20 cellular contexts compared by ENCODE assay signal in the genomic region with DNA sequence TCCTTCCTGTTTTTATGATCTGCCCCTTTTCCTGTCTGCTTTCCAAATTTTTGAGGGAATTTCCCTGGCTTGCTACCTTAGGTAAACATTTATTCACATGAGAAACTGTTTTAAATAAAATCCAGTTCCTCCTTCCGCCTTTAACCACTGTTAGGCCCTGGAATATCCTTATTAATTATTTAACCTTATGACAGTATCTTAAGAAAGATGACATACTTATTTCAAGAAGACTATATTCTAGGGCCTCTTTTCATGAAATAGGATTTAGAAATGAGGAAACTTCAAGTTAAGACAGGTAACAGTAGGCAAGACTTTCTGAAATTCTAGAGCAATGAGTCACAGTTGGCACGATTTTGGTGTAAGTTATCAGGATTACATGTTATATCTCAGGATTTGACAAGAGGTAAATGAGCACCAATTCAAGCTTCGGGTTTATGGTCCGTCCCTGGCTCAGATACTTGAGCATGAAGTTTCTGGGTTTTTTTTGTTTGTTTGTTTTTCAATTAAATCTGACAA. TPM values are rescaled to one million over a fixed set of nuclear protein-coding genes. Genes with fewer than 3 reads are reported as not detected.
DNase-seq lines count a peak whose midpoint lies in the region; ATAC-seq and TF ChIP-seq lines count a peak whose summit lies in the region.
"Had no signal": no experiment of that assay in that cellular context is flagged by ENCODE, and none has a peak within 500 bp of the region (broad histone marks: within the 10 kb centered on the region; RNA-seq: fewer than 3 reads in every experiment).

No MANE protein-coding gene starts in this region.

- peak; percentile 67 for ATAC-seq in SK-N-SH treated with all-trans-retinoic acid at 6 μM for 48 hours
- no peak for ATAC-seq in HG02973 (IDR thresholded peaks at IDR 0.05; ENCODE audit: unreplicated experiment)
- ATAC-seq: CD8-positive, alpha-beta T cell; GM12878; upper lobe of right lung had no signal

- TF ChIP-seq CTCF in stomach (IDR thresholded peaks at IDR 0.05), result no peak

- H3K27me3 ChIP-seq in stomach, result no peaks in the 10 kb centered on the region
- H3K27me3 ChIP-seq: upper lobe of right lung had no signal

- H3K9me3 Mint-ChIP-seq in activated CD4-positive, alpha-beta T cell treated with anti-CD3 and anti-CD28 coated beads, Interleukin-2, amount 10 ng/mL, durations not matched to agents 24 days and 14 days, result no peaks in the 10 kb centered on the region
- H3K9me3 Mint-ChIP-seq: CD8-positive, alpha-beta T cell; nephron progenitor cell had no signal

- DNase-seq in NCI-H2171 treated with DMSO at 0.1 percent for 48 hours (lab: John Stamatoyannopoulos, UW) (peak; percentile 6), NCI-H2171 (lab: John Stamatoyannopoulos, UW) (no peak), glomerular visceral epithelial cell (ENCODE audit: extremely low spot score) (peak; percentile 46), stomach (no peak), dedifferentiated amniotic fluid mesenchymal stem cell (ENCODE audit: extremely low spot score) (no peak)
- no peak for DNase-seq in activated CD4-positive, alpha-beta T cell treated with anti-CD3 and anti-CD28 coated beads, Interleukin-2, amount 10 ng/mL, durations not matched to agents 24 days and 14 days
- DNase-seq: 8988T; activated CD4-positive, alpha-beta T cell treated with anti-CD3 and anti-CD28 coated beads, Interleukin-2, amount 50 U/mL, for 1 hour; activated naive CD4-positive, alpha-beta T cell treated with anti-CD3 and anti-CD28 coated beads, Interleukin-2, amount 50 U/mL, for 16 hours; CD8-positive, alpha-beta T cell; NCI-H1436; NCI-H446; nephron progenitor cell; stimulated activated naive CD4-positive, alpha-beta T cell had no signal

- peak overlapping the region in 4 of 5 donors; percentile 0 to 57 (median 30) for H3K27ac ChIP-seq in stomach
- H3K27ac ChIP-seq: upper lobe of right lung had no signal

- H3K27ac Mint-ChIP-seq in activated CD4-positive, alpha-beta T cell treated with anti-CD3 and anti-CD28 coated beads, Interleukin-2, amount 10 ng/mL, durations not matched to agents 24 days and 14 days, result no peak overlapping the region
- H3K27ac Mint-ChIP-seq: CD8-positive, alpha-beta T cell; nephron progenitor cell had no signal

- no peaks in the 10 kb centered on the region for H3K36me3 Mint-ChIP-seq in activated CD4-positive, alpha-beta T cell treated with anti-CD3 and anti-CD28 coated beads, Interleukin-2, amount 10 ng/mL, durations not matched to agents 24 days and 14 days (ENCODE audit: low read depth)
- H3K36me3 Mint-ChIP-seq: CD8-positive, alpha-beta T cell had no signal

- H3K27me3 Mint-ChIP-seq in activated CD4-positive, alpha-beta T cell treated with anti-CD3 and anti-CD28 coated beads, Interleukin-2, amount 10 ng/mL, durations not matched to agents 24 days and 14 days, result peaks cover 10% of the 10 kb centered on the region

- H3K4me3 Mint-ChIP-seq in activated CD4-positive, alpha-beta T cell treated with anti-CD3 and anti-CD28 coated beads, Interleukin-2, amount 10 ng/mL, durations not matched to agents 24 days and 14 days, result no peak overlapping the region
- H3K4me3 Mint-ChIP-seq: CD8-positive, alpha-beta T cell; nephron progenitor cell had no signal

- no peak for TF ChIP-seq EP300 in stomach (IDR thresholded peaks at IDR 0.05)

- intact Hi-C loops in stomach (cut with DNase I; ENCODE audit: low total_unique reads), result no loop called here
- intact Hi-C loops in activated CD4-positive, alpha-beta T cell treated with anti-CD3 and anti-CD28 coated beads, Interleukin-2, amount 10 ng/mL, durations not matched to agents 24 days and 14 days (cut with micrococcal nuclease), result no loop called here

- H3K36me3 ChIP-seq in stomach, result no peaks in the 10 kb centered on the region
- H3K36me3 ChIP-seq: upper lobe of right lung had no signal

- no peak overlapping the region for H3K4me3 ChIP-seq in stomach
- H3K4me3 ChIP-seq: GM12878, lung, upper lobe of right lung had no signal

- H3K9me3 ChIP-seq in stomach, result no peaks in the 10 kb centered on the region
- H3K9me3 ChIP-seq: upper lobe of right lung had no signal

- peaks cover 2% of the 10 kb centered on the region for H3K4me1 Mint-ChIP-seq in activated CD4-positive, alpha-beta T cell treated with anti-CD3 and anti-CD28 coated beads, Interleukin-2, amount 10 ng/mL, durations not matched to agents 24 days and 14 days
- H3K4me1 Mint-ChIP-seq: nephron progenitor cell had no signal

- WGBS in stomach, 5 donors, result 32 to 45% (median 37%) methylated on average over 4 of the region's 4 CpGs

- peaks cover 10 to 46% (median 25%) of the 10 kb centered on the region in 4 donors for H3K4me1 ChIP-seq in stomach

- TF ChIP-seq POLR2A in stomach (IDR thresholded peaks at IDR 0.05), result no peak

TF ChIP-seq in SK-N-SH treated with all-trans-retinoic acid at 6 μM for 48 hours, 23 proteins besides CTCF, POLR2A, EP300 and RAD21:
- TF ChIP-seq ZNF8 (CRISPR knock-in tag; IDR thresholded peaks at IDR 0.05) (no peak), TOX (CRISPR knock-in tag; IDR thresholded peaks at IDR 0.05; ENCODE audit: borderline replicate concordance) (peak; percentile 16; the same call in 1 of the 2 replicates), ZC3H10 (CRISPR knock-in tag; IDR thresholded peaks at IDR 0.05) (0 out of 2 replicates have a peak, but pooled peaks have one; percentile 30)

RNA-seq across cellular contexts. Expression of a gene that starts 2.0 kb away (rescaled TPM):
- total RNA-seq in stomach, result not detected
- under 1 TPM in 1 of 3 donors, not detected in 2; 0.12 TPM for polyA plus RNA-seq in stomach
- total RNA-seq in activated CD4-positive, alpha-beta T cell treated with anti-CD3 and anti-CD28 coated beads, Interleukin-2, amount 10 ng/mL, durations not matched to agents 24 days and 14 days, result not detected in 2 replicates
- total RNA-seq: CD8-positive, alpha-beta T cell; G401; GM12878; upper lobe of right lung had no signal
- polyA plus RNA-seq: GM12878 had no signal

Comparison
In these comparisons a context has a peak if more than half of its experiments do, and no peak if none do; other contexts are left out.
1. DNase-seq: peak in NCI-H2171 treated with DMSO at 0.1 percent for 48 hours (single experiment) and glomerular visceral epithelial cell (single experiment); none in NCI-H2171 (single experiment), stomach (single experiment), dedifferentiated amniotic fluid mesenchymal stem cell (single experiment) and activated CD4-positive, alpha-beta T cell treated with anti-CD3 and anti-CD28 coated beads, Interleukin-2, amount 10 ng/mL, durations not matched to agents 24 days and 14 days (single experiment).